9 cellular contexts compared by ENCODE assay signal in the genomic region with DNA sequence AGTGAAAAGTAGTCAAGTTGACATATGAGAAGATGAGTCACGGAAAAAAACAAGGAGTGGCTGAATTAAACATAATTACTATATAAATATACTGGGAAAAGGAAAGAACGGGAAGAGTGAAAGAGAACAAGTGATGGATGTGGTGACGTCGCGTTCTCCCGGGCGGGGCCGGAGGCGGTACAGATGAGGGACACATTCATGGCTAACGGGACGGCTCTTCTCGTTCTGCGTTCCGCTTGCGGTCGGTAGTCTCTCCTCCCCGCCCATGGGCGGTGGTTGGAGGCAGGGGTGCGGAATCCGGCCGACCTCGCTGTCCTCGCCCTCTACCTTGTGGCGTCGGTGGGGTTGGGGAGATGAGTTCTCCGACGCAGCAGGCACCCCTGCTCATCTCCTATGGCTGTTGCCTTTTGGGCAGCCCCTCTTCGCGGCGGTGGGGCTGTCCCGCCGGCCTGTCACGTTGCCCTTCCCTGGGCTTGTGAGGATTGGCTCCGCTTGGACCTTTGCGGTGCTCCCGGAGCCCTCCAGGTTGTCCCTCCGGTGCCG. TPM values are rescaled to one million over a fixed set of nuclear protein-coding genes. Genes with fewer than 3 reads are reported as not detected.
DNase-seq lines count a peak whose midpoint lies in the region; ATAC-seq and TF ChIP-seq lines count a peak whose summit lies in the region.
"Had no signal": no experiment of that assay in that cellular context is flagged by ENCODE, and none has a peak within 500 bp of the region (broad histone marks: within the 10 kb centered on the region; RNA-seq: fewer than 3 reads in every experiment).

No MANE protein-coding gene starts in this region.

- peak; percentile 23 for DNase-seq in CD1c-positive myeloid dendritic cell (ENCODE audit: extremely low spot score)
- peak; percentile 76 for DNase-seq in NCI-H748 (lab: John Stamatoyannopoulos, UW; ENCODE audit: unreplicated experiment)
- DNase-seq in central memory CD8-positive, alpha-beta T cell (ENCODE audit: low spot score in 2 of 2): no peak
- no peak for DNase-seq in mucosa of descending colon
- no peak for DNase-seq in nephron progenitor cell
- DNase-seq in SHP77 treated with DMSO at 0.1 percent for 48 hours (lab: John Stamatoyannopoulos, UW): no peak
- DNase-seq in NOMO-1 treated with DMSO at 0.1 percent for 48 hours (lab: John Stamatoyannopoulos, UW; ENCODE audit: unreplicated experiment): no peak

- H3K27ac Mint-ChIP-seq in central memory CD8-positive, alpha-beta T cell (ENCODE audit: low read depth): no peak overlapping the region
- H3K27ac Mint-ChIP-seq in nephron progenitor cell: no peak overlapping the region

- TF ChIP-seq CTCF in mucosa of descending colon (IDR thresholded peaks at IDR 0.05) (no peak), nephron progenitor cell (IDR thresholded peaks at IDR 0.05) (no peak)

- intact Hi-C loops in mucosa of descending colon (cut with DNase I, micrococcal nuclease): no loop called here

- ATAC-seq in central memory CD8-positive, alpha-beta T cell (replicated peaks; ENCODE audit: extremely low read depth, poor library complexity, severe bottlenecking): no peak
- ATAC-seq in mucosa of descending colon (peak; percentile 29), HG03025 (IDR thresholded peaks at IDR 0.05; ENCODE audit: low FRiP score, unreplicated experiment) (no peak)

- peaks cover 14% of the 10 kb centered on the region for H3K4me1 Mint-ChIP-seq in central memory CD8-positive, alpha-beta T cell
- no peaks in the 10 kb centered on the region for H3K4me1 Mint-ChIP-seq in nephron progenitor cell

- no peaks in the 10 kb centered on the region for H3K36me3 Mint-ChIP-seq in central memory CD8-positive, alpha-beta T cell (ENCODE audit: insufficient read depth)
- H3K36me3 Mint-ChIP-seq in nephron progenitor cell (ENCODE audit: low read depth): no peaks in the 10 kb centered on the region

- H3K4me3 Mint-ChIP-seq in central memory CD8-positive, alpha-beta T cell: peak overlapping the region; percentile 54
- H3K4me3 Mint-ChIP-seq in nephron progenitor cell: no peak overlapping the region

- H3K27me3 Mint-ChIP-seq in central memory CD8-positive, alpha-beta T cell: peaks cover 89% of the 10 kb centered on the region
- H3K27me3 Mint-ChIP-seq in nephron progenitor cell (ENCODE audit: low read depth, poor library complexity): peaks cover 56% of the 10 kb centered on the region

- no peaks in the 10 kb centered on the region for H3K9me3 ChIP-seq in mucosa of descending colon

- no peaks in the 10 kb centered on the region for H3K9me3 Mint-ChIP-seq in central memory CD8-positive, alpha-beta T cell
- H3K9me3 Mint-ChIP-seq in nephron progenitor cell: no peaks in the 10 kb centered on the region

- no peaks in the 10 kb centered on the region for H3K36me3 ChIP-seq in mucosa of descending colon (ENCODE audit: low read depth)
- H3K36me3 ChIP-seq: cardiac muscle cell had no signal

- H3K4me1 ChIP-seq in mucosa of descending colon (ENCODE audit: low read depth): no peaks in the 10 kb centered on the region

- no peak overlapping the region for H3K4me3 ChIP-seq in mucosa of descending colon
- H3K4me3 ChIP-seq: cardiac muscle cell had no signal

RNA-seq across cellular contexts. Expression of gene HLA-G, which starts 22.5 kb away (rescaled TPM):
- 1 to 10 TPM; 1.5 to 1.9 (median 1.9) TPM for total RNA-seq in mucosa of descending colon
- total RNA-seq: cardiac muscle cell had no signal

Comparison
In these comparisons a context has a peak if more than half of its experiments do, and no peak if none do; other contexts are left out.
1. DNase-seq: peak in CD1c-positive myeloid dendritic cell (single experiment) and NCI-H748 (single experiment); none in central memory CD8-positive, alpha-beta T cell (0 of 2), mucosa of descending colon (0 of 3), nephron progenitor cell (single experiment), SHP77 treated with DMSO at 0.1 percent for 48 hours (single experiment) and NOMO-1 treated with DMSO at 0.1 percent for 48 hours (single experiment).